ENCODE assay signal across 9 cellular contexts in genomic region chr4:128825226-128825625, GRCh38. TPM values are rescaled to one million over a fixed set of nuclear protein-coding genes. Genes with fewer than 3 reads are reported as not detected.
DNase-seq lines count a peak whose midpoint lies in the region; ATAC-seq and TF ChIP-seq lines count a peak whose summit lies in the region.
"Had no signal": no experiment of that assay in that cellular context is flagged by ENCODE, and none has a peak within 500 bp of the region (broad histone marks: within the 10 kb centered on the region; RNA-seq: fewer than 3 reads in every experiment).

No MANE protein-coding gene starts in this region.

- H3K23ac ChIP-seq in mesendoderm (ENCODE audit: low read length) = no peak overlapping the region

- H4K5ac ChIP-seq in mesendoderm (ENCODE audit: low read length) = no peak overlapping the region

- H3K27me3 ChIP-seq in brain microvascular endothelial cell (replicated peaks) (no peaks in the 10 kb centered on the region), mesendoderm (ENCODE audit: insufficient read depth, low read length, poor library complexity) (no peaks in the 10 kb centered on the region), aorta (ENCODE audit: control insufficient read depth in 1 of 2, insufficient read depth in 2 of 2, low read length in 1 of 2) (no peaks in the 10 kb centered on the region)

- H3K27ac ChIP-seq in brain microvascular endothelial cell (no peak overlapping the region), mesendoderm (ENCODE audit: low read depth, low read length) (no peak overlapping the region), aorta (ENCODE audit: low read depth in 1 of 2, low read length in 2 of 2) (no peak overlapping the region)

- peak; percentile 55 for DNase-seq in A172 (ENCODE audit: low spot score)
- DNase-seq in HCEC 1CT = peak; percentile 17
- peak; percentile 61 for DNase-seq in brain microvascular endothelial cell
- DNase-seq in mesendoderm = peak; percentile 74
- DNase-seq in aorta = no peak
- DNase-seq in dedifferentiated amniotic fluid mesenchymal stem cell (ENCODE audit: extremely low spot score) = no peak
- DNase-seq in HK-2 (ENCODE audit: unreplicated experiment) = no peak
- DNase-seq: hippocampal formation had no signal

- no peak overlapping the region for H3K56ac ChIP-seq in mesendoderm (ENCODE audit: low read length)

- H3K4me3 ChIP-seq in brain microvascular endothelial cell (ENCODE audit: low read depth, low read length) = no peak overlapping the region
- H3K4me3 ChIP-seq in mesendoderm (ENCODE audit: low read length) = no peak overlapping the region
- no peak overlapping the region for H3K4me3 ChIP-seq in aorta (ENCODE audit: low read length in 2 of 2)

- H3K4me2 ChIP-seq in mesendoderm (ENCODE audit: low read length) = no peak overlapping the region

- H3K4me1 ChIP-seq in mesendoderm (ENCODE audit: control insufficient read depth, low read depth, low read length) = peaks cover 12% of the 10 kb centered on the region
- H3K4me1 ChIP-seq in aorta (ENCODE audit: control insufficient read depth in 1 of 2, insufficient read depth in 2 of 2, low read length in 2 of 2) = peaks cover 0 to 15% of the 10 kb centered on the region in 2 donors

- no peak for TF ChIP-seq CTCF in brain microvascular endothelial cell (IDR thresholded peaks at IDR 0.05; ENCODE audit: low read depth, low read length, missing control alignments)

- H3K4ac ChIP-seq in mesendoderm (ENCODE audit: low read depth, low read length) = no peak overlapping the region

- H2AK5ac ChIP-seq in mesendoderm (ENCODE audit: low read length) = no peak overlapping the region

- H3K79me1 ChIP-seq in mesendoderm (ENCODE audit: low read length) = peaks cover 4% of the 10 kb centered on the region

- H3K9ac ChIP-seq in mesendoderm (ENCODE audit: low read length) = no peak overlapping the region

- H2BK15ac ChIP-seq in mesendoderm (replicated peaks; ENCODE audit: low read depth) = no peak overlapping the region

- no peak overlapping the region for H2BK120ac ChIP-seq in mesendoderm (ENCODE audit: low read depth, low read length)

- in situ Hi-C loops in brain microvascular endothelial cell (cut with HindIII; ENCODE audit: low pct_ligation_motif_present, low sequenced_read_pairs) = no loop called here

- H3K9me3 ChIP-seq in aorta (ENCODE audit: control insufficient read depth, low read length) = no peaks in the 10 kb centered on the region

- no peak overlapping the region for H3K18ac ChIP-seq in mesendoderm (ENCODE audit: low read length)

- no peak overlapping the region for H4K8ac ChIP-seq in mesendoderm (ENCODE audit: low read depth, low read length)

- peaks cover 77% of the 10 kb centered on the region for H3K79me2 ChIP-seq in mesendoderm (ENCODE audit: control insufficient read depth, insufficient read depth, low read length)

- H2BK5ac ChIP-seq in mesendoderm (ENCODE audit: low read length) = no peak overlapping the region

- H3K36me3 ChIP-seq in brain microvascular endothelial cell (replicated peaks) = no peaks in the 10 kb centered on the region
- no peaks in the 10 kb centered on the region for H3K36me3 ChIP-seq in mesendoderm (ENCODE audit: control insufficient read depth, insufficient read depth, low read length)
- H3K36me3 ChIP-seq in aorta (ENCODE audit: control insufficient read depth in 1 of 2, insufficient read depth in 2 of 2, low read length in 1 of 2) = no peaks in the 10 kb centered on the region

- WGBS in mesendoderm (ENCODE audit: extremely low coverage, insufficient coverage, low lambda C conversion rate) = no CpG with 5 or more reads among the region's 7 CpGs
- 90% methylated on average over 7 of the region's 7 CpGs for WGBS in aorta, 2 donors

- ATAC-seq in aorta (ENCODE audit: low FRiP score) (no peak), GM21360 (IDR thresholded peaks at IDR 0.05; ENCODE audit: unreplicated experiment) (no peak)

- intact Hi-C loops in aorta (cut with DNase I) = no loop called here

RNA-seq across cellular contexts. Expression of gene JADE1, which starts 15.7 kb away (rescaled TPM):
- 16.3 and 17.7 TPM in 2 replicates for total RNA-seq in A172 (2014; rRNA removed; shearing (Covaris generic))
- 28.4 TPM for polyA plus RNA-seq in mesendoderm (2013, experiment 1 of 2)
- 28.7 TPM for polyA plus RNA-seq in mesendoderm (2013, experiment 2 of 2)
- total RNA-seq in aorta = 10 to 100 TPM; 32.2 to 32.8 TPM
- 10 to 100 TPM; 10.6 to 27.0 TPM for polyA plus RNA-seq in aorta

Comparison
In these comparisons a context has a peak if more than half of its experiments do, and no peak if none do; other contexts are left out.
1. DNase-seq: peak in A172 (single experiment), HCEC 1CT (single experiment), brain microvascular endothelial cell (single experiment) and mesendoderm (single experiment); none in aorta (0 of 2), dedifferentiated amniotic fluid mesenchymal stem cell (single experiment) and HK-2 (single experiment).